Comparison of ENCODE assay signal across 8 cellular contexts in the genomic region with DNA sequence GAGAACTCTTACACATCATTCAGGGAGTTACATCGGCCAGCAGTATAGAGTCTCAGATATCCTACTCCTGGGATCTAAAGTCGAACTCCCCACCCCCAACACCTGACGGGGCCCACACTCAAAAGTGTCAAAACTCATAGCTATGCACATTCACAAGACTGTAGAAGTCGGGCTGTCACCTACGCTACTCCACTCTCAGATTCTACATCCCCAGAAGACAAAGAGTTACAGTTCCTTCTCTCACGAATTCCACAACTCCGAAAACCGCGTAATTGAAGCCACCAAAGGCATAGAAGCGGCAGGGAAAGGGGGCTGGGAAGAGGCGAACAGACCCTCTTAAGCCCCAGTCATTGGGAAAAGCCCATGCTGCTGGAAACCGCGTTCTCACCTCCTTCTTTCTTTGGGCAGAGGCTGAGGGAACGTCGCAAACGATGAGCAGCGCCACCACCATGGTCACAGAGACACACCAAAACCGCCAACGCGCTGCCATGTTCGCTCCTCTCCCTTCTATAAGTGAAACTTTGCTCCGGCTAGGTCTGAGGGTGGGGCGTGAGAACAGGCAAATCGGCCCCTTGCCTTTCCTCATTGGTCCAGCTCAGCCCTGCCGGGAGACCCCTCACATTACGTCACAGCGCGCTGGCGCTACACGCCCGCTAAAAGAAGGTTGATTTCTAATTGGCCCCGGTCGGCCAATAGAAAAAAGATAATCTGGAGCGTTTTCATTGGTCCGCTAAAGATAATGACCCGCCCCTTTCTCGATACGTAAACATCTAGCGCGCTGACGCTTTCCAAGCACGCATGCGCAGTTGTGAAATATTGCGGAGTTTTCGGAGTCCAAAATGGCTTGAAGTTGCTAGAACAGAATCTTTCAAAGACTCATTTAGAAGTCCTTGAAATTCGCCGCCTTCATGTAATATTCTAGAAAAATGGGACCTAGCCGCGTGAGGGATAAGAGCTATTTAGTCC. TPM values are rescaled to one million over a fixed set of nuclear protein-coding genes. Genes with fewer than 3 reads are reported as not detected.
DNase-seq lines count a peak whose midpoint lies in the region; ATAC-seq lines count a peak whose summit lies in the region.

A gene (minus strand): TSS at position 515 of the 966 bp plus-strand sequence. CDS start 25 bp downstream, at position 490.

- H3K9me3 Mint-ChIP-seq in effector memory CD8-positive, alpha-beta T cell = no peaks in the 10 kb centered on the region

- peak within 1 kb of the TSS; percentile 98 to 99 for H3K27ac Mint-ChIP-seq in effector memory CD8-positive, alpha-beta T cell

- H3K36me3 Mint-ChIP-seq in effector memory CD8-positive, alpha-beta T cell (ENCODE audit: insufficient read depth) = peaks cover 26% of the 10 kb centered on the region

- H3K4me1 Mint-ChIP-seq in effector memory CD8-positive, alpha-beta T cell (ENCODE audit: low read depth in 2 of 2) = peaks cover 14 to 25% of the 10 kb centered on the region in 2 donors

- DNase-seq in COLO668 (lab: John Stamatoyannopoulos, UW; ENCODE audit: unreplicated experiment) (peak; percentile 91), HT1080 (ENCODE audit: low read depth) (peak; percentile 95), NOMO-1 treated with DMSO at 0.1 percent for 48 hours (lab: John Stamatoyannopoulos, UW; ENCODE audit: unreplicated experiment) (peak; percentile 94), medulla oblongata (ENCODE audit: extremely low spot score) (peak; percentile 97)
- DNase-seq in activated CD8-positive, alpha-beta memory T cell treated with anti-CD3 and anti-CD28 coated beads for 4 hours (ENCODE audit: low read depth in 2 of 2) = peak; percentile 76 to 87
- peak; percentile 82 to 87 (median 83) for DNase-seq in effector memory CD8-positive, alpha-beta T cell
- DNase-seq in stimulated activated CD8-positive, alpha-beta memory T cell treated with anti-CD3 and anti-CD28 coated beads, Interleukin-12 subunit alpha, Interleukin-12 subunit beta, amount 100 ng/mL, for 1 hour (ENCODE audit: low read depth) = peak; percentile 76

- no peaks in the 10 kb centered on the region for H3K27me3 Mint-ChIP-seq in effector memory CD8-positive, alpha-beta T cell

- peak; percentile 85 for ATAC-seq in GM21360 (IDR thresholded peaks at IDR 0.05; ENCODE audit: unreplicated experiment)
- peak; percentile 85 for ATAC-seq in effector memory CD8-positive, alpha-beta T cell (replicated peaks)

- peak within 1 kb of the TSS; percentile 96 to 99 for H3K4me3 Mint-ChIP-seq in effector memory CD8-positive, alpha-beta T cell

RNA-seq across cellular contexts. Expression of the gene that starts here (rescaled TPM):
- total RNA-seq in HT1080 (2014; rRNA removed; shearing (Covaris generic)) = 39.4 and 49.4 TPM in 2 replicates
- polyA plus RNA-seq in HT1080 (2015; cell fraction: cytosol; rRNA removed) = 27.1 and 29.7 TPM in 2 replicates
- 43.9 and 46.0 TPM in 2 replicates for polyA plus RNA-seq in HT1080 (2015; cell fraction: nucleus; rRNA removed)

Comparison
In these comparisons a context has a peak if more than half of its experiments do, and no peak if none do; other contexts are left out.
1. Peak in every context shown above with its lines: DNase-seq and ATAC-seq.